ENCODE assay signal across 8 cellular contexts in the genomic region with DNA sequence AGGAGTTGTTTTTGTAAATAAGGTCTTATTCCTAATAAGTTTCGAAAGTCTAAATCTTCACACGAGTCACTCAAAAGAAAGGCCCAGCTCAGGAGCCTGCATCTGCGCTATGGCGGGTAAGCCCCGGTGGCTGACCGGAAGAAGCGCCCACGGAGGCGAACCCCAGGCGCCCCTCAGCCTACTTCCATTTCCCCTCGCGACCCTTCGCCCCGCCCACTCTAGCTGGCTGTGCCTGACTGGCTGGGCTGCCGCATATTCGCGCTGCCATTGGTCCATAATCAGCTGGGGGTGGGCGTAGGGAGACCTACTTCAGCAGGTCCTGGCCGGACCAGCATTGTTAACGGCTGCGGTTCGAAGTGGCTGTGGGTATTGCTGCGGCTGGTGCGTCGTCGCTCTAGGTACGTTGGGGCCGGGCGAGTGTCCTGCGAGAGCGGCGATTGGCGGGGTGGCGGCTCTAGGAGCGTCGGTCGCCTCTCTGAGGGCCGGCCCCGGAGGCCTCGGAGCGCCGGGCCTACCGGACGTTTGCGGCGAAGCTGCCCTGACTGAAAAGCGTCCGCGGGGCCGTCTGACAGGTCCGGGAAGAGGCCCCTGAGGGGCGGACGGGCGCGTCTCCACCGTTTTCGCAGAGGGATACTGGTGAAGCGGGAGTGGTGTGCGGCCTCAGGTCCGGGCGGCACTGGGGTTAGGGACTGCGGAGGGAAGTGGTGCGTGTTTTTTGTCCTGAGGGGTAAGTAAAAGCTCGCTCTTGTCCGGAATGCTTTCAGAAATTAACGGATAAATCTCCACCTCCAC. TPM values are rescaled to one million over a fixed set of nuclear protein-coding genes. Genes with fewer than 3 reads are reported as not detected.
DNase-seq lines count a peak whose midpoint lies in the region; ATAC-seq and TF ChIP-seq lines count a peak whose summit lies in the region.

Gene ATF7IP2, plus strand, starts transcription at position 337 of the 792 bp plus-strand sequence. CDS start 44,560 bp downstream, outside the sequence.

- H3K36me3 Mint-ChIP-seq in activated naive CD4-positive, alpha-beta T cell treated with anti-CD3 and anti-CD28 coated beads, Interleukin-2, amount 10 ng/mL, durations not matched to agents 7 days and 5 days: peaks cover 40% of the 10 kb centered on the region

- ATAC-seq in HG03135 (IDR thresholded peaks at IDR 0.05; ENCODE audit: unreplicated experiment): peak; percentile 90
- ATAC-seq in omental fat pad (ENCODE audit: low FRiP score): peak; percentile 91

- H3K4me3 Mint-ChIP-seq in activated naive CD4-positive, alpha-beta T cell treated with anti-CD3 and anti-CD28 coated beads, Interleukin-2, amount 10 ng/mL, durations not matched to agents 7 days and 5 days: peak within 1 kb of the TSS; percentile 95

- peaks cover 46% of the 10 kb centered on the region for H3K4me1 Mint-ChIP-seq in activated naive CD4-positive, alpha-beta T cell treated with anti-CD3 and anti-CD28 coated beads, Interleukin-2, amount 10 ng/mL, durations not matched to agents 7 days and 5 days

- 4 to 12% methylated on average over 20 to 66 of the region's 66 CpGs for WGBS in testis, 2 donors

- H3K27ac ChIP-seq in testis: peak within 1 kb of the TSS; percentile 85 to 88

- peak within 1 kb of the TSS; percentile 71 to 84 for H3K4me3 ChIP-seq in testis

- no peaks in the 10 kb centered on the region for H3K4me1 ChIP-seq in testis

- DNase-seq in NK-92 (lab: John Stamatoyannopoulos, UW; ENCODE audit: unreplicated experiment) (peak; percentile 20), SIG-M5 treated with dmso at 0.1 percent for 504 hours (lab: John Stamatoyannopoulos, UW; ENCODE audit: unreplicated experiment) (peak; percentile 85), glomerular visceral epithelial cell (ENCODE audit: extremely low spot score) (peak; percentile 87), omental fat pad (ENCODE audit: low spot score) (peak; percentile 77), testis (peak; percentile 96)
- no peak for DNase-seq in NK-92 treated with Interleukin-12 subunit alpha and Interleukin-12 subunit beta, amount 100 ng/mL, for 24 hours (lab: John Stamatoyannopoulos, UW)
- DNase-seq in activated naive CD4-positive, alpha-beta T cell treated with anti-CD3 and anti-CD28 coated beads, Interleukin-2, amount 10 ng/mL, durations not matched to agents 7 days and 5 days: peak; percentile 93

- TF ChIP-seq POLR2A in testis (IDR thresholded peaks at IDR 0.05): peak; percentile 26

- intact Hi-C loops in testis (cut with DNase I; ENCODE audit: low total_unique reads): no loop called here

- no peaks in the 10 kb centered on the region for H3K36me3 ChIP-seq in testis (ENCODE audit: low read depth, missing control alignments)

- peak within 1 kb of the TSS; percentile 97 for H3K27ac Mint-ChIP-seq in activated naive CD4-positive, alpha-beta T cell treated with anti-CD3 and anti-CD28 coated beads, Interleukin-2, amount 10 ng/mL, durations not matched to agents 7 days and 5 days

- TF ChIP-seq CTCF in omental fat pad (IDR thresholded peaks at IDR 0.05): no peak
- no peak for TF ChIP-seq CTCF in testis (IDR thresholded peaks at IDR 0.05)

- H3K27me3 ChIP-seq in testis: no peaks in the 10 kb centered on the region

- peaks cover 6% of the 10 kb centered on the region for H3K9me3 Mint-ChIP-seq in activated naive CD4-positive, alpha-beta T cell treated with anti-CD3 and anti-CD28 coated beads, Interleukin-2, amount 10 ng/mL, durations not matched to agents 7 days and 5 days

- CTCF ChIA-PET in activated naive CD4-positive, alpha-beta T cell treated with anti-CD3 and anti-CD28 coated beads, Interleukin-2, amount 10 ng/mL, durations not matched to agents 7 days and 5 days (lab: Charles Lee): no interaction called here

- peaks cover 3% of the 10 kb centered on the region for H3K27me3 Mint-ChIP-seq in activated naive CD4-positive, alpha-beta T cell treated with anti-CD3 and anti-CD28 coated beads, Interleukin-2, amount 10 ng/mL, durations not matched to agents 7 days and 5 days

- no peaks in the 10 kb centered on the region for H3K9me3 ChIP-seq in testis

RNA-seq across cellular contexts. Expression of gene ATF7IP2, which starts in this region (rescaled TPM):
- total RNA-seq in omental fat pad (10 to 100 TPM; 11.3 to 16.4 (median 12.7) TPM), testis (100 to 1,000 TPM; 227 to 293 TPM)
- 110 TPM for polyA plus RNA-seq in testis (ENCODE audit: insufficient read depth, low read depth, low replicate concordance)

Comparison
In these comparisons a context has a peak if more than half of its experiments do, and no peak if none do; other contexts are left out.
1. RNA of gene ATF7IP2 (total RNA-seq): 227 to 293 TPM in testis; 11.3 to 16.4 TPM in omental fat pad; every median in the first group is over 10 times any median in the second.